15 cellular contexts compared by ENCODE assay signal in genomic region chr16:972316-973002, GRCh38. TPM values are rescaled to one million over a fixed set of nuclear protein-coding genes. Genes with fewer than 3 reads are reported as not detected.
DNase-seq lines count a peak whose midpoint lies in the region; ATAC-seq and TF ChIP-seq lines count a peak whose summit lies in the region.
"Had no signal": no experiment of that assay in that cellular context is flagged by ENCODE, and none has a peak within 500 bp of the region (broad histone marks: within the 10 kb centered on the region; RNA-seq: fewer than 3 reads in every experiment).

No MANE protein-coding gene starts in this region.

- H3K4me3 ChIP-seq in neural progenitor cell (no peak overlapping the region), suprapubic skin (no peak overlapping the region)
- H3K4me3 ChIP-seq: gastroesophageal sphincter, mucosa of descending colon, psoas muscle had no signal

- ATAC-seq in activated T-helper 17 cell treated with anti-CD3 and anti-CD28 coated beads, Interleukin-2, amount 50 U/mL, for 72 hours (replicated peaks) = no peak
- no peak for ATAC-seq in HG02973 (IDR thresholded peaks at IDR 0.05; ENCODE audit: unreplicated experiment)
- ATAC-seq: activated naive CD8-positive, alpha-beta T cell treated with anti-CD3 and anti-CD28 coated beads, Interleukin-2, amount 50 U/mL, for 24 hours; gastroesophageal sphincter; mucosa of descending colon; psoas muscle had no signal

- TF ChIP-seq EP300 in suprapubic skin (IDR thresholded peaks at IDR 0.05) = no peak

- no peak overlapping the region for H3K9ac ChIP-seq in neural progenitor cell

- TF ChIP-seq CTCF in neural progenitor cell (IDR thresholded peaks at IDR 0.05) (no peak), suprapubic skin (IDR thresholded peaks at IDR 0.05) (no peak)

- H3K27me3 ChIP-seq in neural progenitor cell = peaks cover 21% of the 10 kb centered on the region
- no peaks in the 10 kb centered on the region for H3K27me3 ChIP-seq in suprapubic skin
- H3K27me3 ChIP-seq: gastroesophageal sphincter had no signal

- H2AFZ ChIP-seq in neural progenitor cell (replicated peaks) = no peak overlapping the region

- peaks cover 26% of the 10 kb centered on the region for H3K4me1 ChIP-seq in neural progenitor cell
- H3K4me1 ChIP-seq in suprapubic skin = peaks cover 36% of the 10 kb centered on the region

- no peak for TF ChIP-seq POLR2A in suprapubic skin (IDR thresholded peaks at IDR 0.05)

- peak; percentile 85 for DNase-seq in SW480 (ENCODE audit: low spot score)
- peak; percentile 65 for DNase-seq in epidermal melanocyte (ENCODE audit: insufficient read length, low spot score)
- DNase-seq in neural progenitor cell (ENCODE audit: low spot score) = peak; percentile 85
- peak; percentile 65 to 86 for DNase-seq in suprapubic skin (ENCODE audit: low spot score in 2 of 2)
- no peak for DNase-seq in NCI-H774 (lab: John Stamatoyannopoulos, UW)
- DNase-seq: activated CD4-positive, alpha-beta T cell treated with anti-CD3 and anti-CD28 coated beads, Interleukin-2, amount 50 U/mL, for 1 hour; activated naive CD8-positive, alpha-beta T cell treated with anti-CD3 and anti-CD28 coated beads, Interleukin-2, amount 50 U/mL, for 24 hours; activated T-cell treated with anti-CD3 and anti-CD28 coated beads, Interleukin-2, amount 50 U/mL, for 48 hours; NCI-H1092 treated with DMSO at 0.1 percent for 48 hours; NCI-H2171 treated with DMSO at 0.1 percent for 48 hours; psoas muscle had no signal

- H3F3A ChIP-seq in neural progenitor cell (ENCODE audit: low read depth) = peaks cover 39% of the 10 kb centered on the region

- no peaks in the 10 kb centered on the region for H3K79me2 ChIP-seq in neural progenitor cell (ENCODE audit: low read depth)

- no peaks in the 10 kb centered on the region for H3K9me3 ChIP-seq in neural progenitor cell (ENCODE audit: low read depth)
- H3K9me3 ChIP-seq in suprapubic skin = no peaks in the 10 kb centered on the region
- H3K9me3 ChIP-seq: gastroesophageal sphincter, mucosa of descending colon, psoas muscle had no signal

- no peaks in the 10 kb centered on the region for H3K36me3 Mint-ChIP-seq in neural progenitor cell
- H3K36me3 Mint-ChIP-seq in activated T-helper 17 cell treated with anti-CD3 and anti-CD28 coated beads, Interleukin-2, amount 50 U/mL, for 72 hours (ENCODE audit: low read depth) = no peaks in the 10 kb centered on the region

- no peaks in the 10 kb centered on the region for H3K9me3 Mint-ChIP-seq in neural progenitor cell
- no peaks in the 10 kb centered on the region for H3K9me3 Mint-ChIP-seq in activated T-helper 17 cell treated with anti-CD3 and anti-CD28 coated beads, Interleukin-2, amount 50 U/mL, for 72 hours
- H3K9me3 Mint-ChIP-seq: activated naive CD8-positive, alpha-beta T cell treated with anti-CD3 and anti-CD28 coated beads, Interleukin-2, amount 50 U/mL, for 24 hours had no signal

- peaks cover 44% of the 10 kb centered on the region for H3K4me1 Mint-ChIP-seq in neural progenitor cell
- peaks cover 3% of the 10 kb centered on the region for H3K4me1 Mint-ChIP-seq in activated T-helper 17 cell treated with anti-CD3 and anti-CD28 coated beads, Interleukin-2, amount 50 U/mL, for 72 hours

- peak overlapping the region; percentile 56 for H3K4me2 ChIP-seq in neural progenitor cell

- peak overlapping the region; percentile 82 for H3K4me3 Mint-ChIP-seq in neural progenitor cell
- H3K4me3 Mint-ChIP-seq in activated T-helper 17 cell treated with anti-CD3 and anti-CD28 coated beads, Interleukin-2, amount 50 U/mL, for 72 hours = no peak overlapping the region
- H3K4me3 Mint-ChIP-seq: activated naive CD8-positive, alpha-beta T cell treated with anti-CD3 and anti-CD28 coated beads, Interleukin-2, amount 50 U/mL, for 24 hours had no signal

- H3K27ac Mint-ChIP-seq in neural progenitor cell = no peak overlapping the region
- no peak overlapping the region for H3K27ac Mint-ChIP-seq in activated T-helper 17 cell treated with anti-CD3 and anti-CD28 coated beads, Interleukin-2, amount 50 U/mL, for 72 hours

- H3K27ac ChIP-seq in neural progenitor cell (no peak overlapping the region), suprapubic skin (peak overlapping the region; percentile 57)
- H3K27ac ChIP-seq: psoas muscle had no signal

- H4K20me1 ChIP-seq in neural progenitor cell (ENCODE audit: low read depth) = peaks cover 21% of the 10 kb centered on the region

- no peaks in the 10 kb centered on the region for H3K36me3 ChIP-seq in neural progenitor cell
- H3K36me3 ChIP-seq in suprapubic skin = no peaks in the 10 kb centered on the region

- 62% methylated on average over 18 of the region's 32 CpGs for WGBS in suprapubic skin

- peaks cover 20% of the 10 kb centered on the region for H3K27me3 Mint-ChIP-seq in neural progenitor cell (ENCODE audit: insufficient read depth, low read depth)
- H3K27me3 Mint-ChIP-seq in activated T-helper 17 cell treated with anti-CD3 and anti-CD28 coated beads, Interleukin-2, amount 50 U/mL, for 72 hours = no peaks in the 10 kb centered on the region

RNA-seq across cellular contexts. Expression of gene LMF1, which starts 1.7 kb away (rescaled TPM):
- total RNA-seq in neural progenitor cell (ENCODE audit: low replicate concordance) (3.4 and 26.8 TPM in 2 replicates), suprapubic skin (100 to 1,000 TPM in 1 of 4 donors, 10 to 100 TPM in 3; 32.1 to 117 (median 38.0) TPM)
- 10 to 100 TPM; 12.3 to 17.8 TPM for total RNA-seq in activated T-helper 17 cell treated with anti-CD3 and anti-CD28 coated beads, Interleukin-2, amount 50 U/mL, for 72 hours

RNA-seq across cellular contexts. Expression of gene SOX8, which starts 9.1 kb away (rescaled TPM):
- total RNA-seq in neural progenitor cell (ENCODE audit: low replicate concordance) (0.75 and 3.0 TPM in 2 replicates), suprapubic skin (10 to 100 TPM in 1 of 4 donors, 1 to 10 TPM in 3; 4.0 to 12.2 (median 7.3) TPM)
- total RNA-seq in activated T-helper 17 cell treated with anti-CD3 and anti-CD28 coated beads, Interleukin-2, amount 50 U/mL, for 72 hours = 1 to 10 TPM in 1 of 2 donors, under 1 TPM in 1; 0.35 to 3.8 TPM
